ENCODE assay signal across 36 cellular contexts in the genomic region with DNA sequence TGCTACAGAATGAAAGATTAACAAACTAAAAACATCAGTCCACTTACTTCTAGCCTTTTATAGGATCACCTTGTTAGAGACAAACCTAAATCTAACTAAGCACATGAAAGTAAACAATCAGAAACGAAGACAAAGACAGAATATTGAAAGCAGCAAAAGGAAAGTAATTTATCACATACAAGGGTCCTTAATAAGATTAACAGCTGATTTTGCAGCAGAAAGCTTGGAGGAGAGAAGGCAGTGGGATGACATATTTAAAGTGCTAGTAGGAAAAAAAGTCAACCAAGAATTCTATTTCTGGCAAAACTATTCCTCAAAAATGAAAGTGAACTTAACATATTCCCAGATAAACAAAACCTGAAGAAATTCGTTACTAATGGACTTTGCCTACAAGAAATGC.
"Had no signal": no experiment of that assay in that cellular context is flagged by ENCODE, and none has a peak within 500 bp of the region (broad histone marks: within the 10 kb centered on the region; RNA-seq: fewer than 3 reads in every experiment).

No MANE protein-coding gene starts in this region.

- H3K4me2 ChIP-seq: KMS-11 had no signal

- H3K4me3 ChIP-seq: MG63 had no signal

- DNase-seq: Karpas-422, Kasumi-1, MG63, MM.1S, MV-4-11, NCI-H1048, NCI-H1092, NCI-H1092 treated with DMSO at 0.1 percent for 48 hours, NCI-H1105, NCI-H1105 treated with DMSO at 0.1 percent for 48 hours, NCI-H1417, NCI-H1417 treated with DMSO at 0.1 percent for 48 hours, NCI-H1436, NCI-H1436 treated with DMSO at 0.1 percent for 48 hours, NCI-H146, NCI-H1694, NCI-H1694 treated with DMSO at 0.1 percent for 48 hours, NCI-H187, NCI-H187 treated with DMSO at 0.1 percent for 48 hours, NCI-H1930, NCI-H2029, NCI-H2029 treated with DMSO at 0.1 percent for 48 hours, NCI-H2081, NCI-H2081 treated with DMSO at 0.1 percent for 48 hours, NCI-H2107, NCI-H2171, NCI-H2171 treated with DMSO at 0.1 percent for 48 hours, NCI-H2227 treated with DMSO at 0.1 percent for 48 hours, NCI-H226, NCI-H345, NCI-H446, NCI-H446 treated with DMSO at 0.1 percent for 48 hours, NCI-H510A, NCI-H510A treated with DMSO at 0.1 percent for 48 hours, NCI-H524 had no signal

- H3K9ac ChIP-seq: KMS-11 had no signal

- H3K36me3 ChIP-seq: MG63 had no signal

- H3K27me3 ChIP-seq: MG63 had no signal

- H3K27ac ChIP-seq: KMS-11 had no signal
